Comparison of ENCODE assay signal across 8 cellular contexts in the genomic region with DNA sequence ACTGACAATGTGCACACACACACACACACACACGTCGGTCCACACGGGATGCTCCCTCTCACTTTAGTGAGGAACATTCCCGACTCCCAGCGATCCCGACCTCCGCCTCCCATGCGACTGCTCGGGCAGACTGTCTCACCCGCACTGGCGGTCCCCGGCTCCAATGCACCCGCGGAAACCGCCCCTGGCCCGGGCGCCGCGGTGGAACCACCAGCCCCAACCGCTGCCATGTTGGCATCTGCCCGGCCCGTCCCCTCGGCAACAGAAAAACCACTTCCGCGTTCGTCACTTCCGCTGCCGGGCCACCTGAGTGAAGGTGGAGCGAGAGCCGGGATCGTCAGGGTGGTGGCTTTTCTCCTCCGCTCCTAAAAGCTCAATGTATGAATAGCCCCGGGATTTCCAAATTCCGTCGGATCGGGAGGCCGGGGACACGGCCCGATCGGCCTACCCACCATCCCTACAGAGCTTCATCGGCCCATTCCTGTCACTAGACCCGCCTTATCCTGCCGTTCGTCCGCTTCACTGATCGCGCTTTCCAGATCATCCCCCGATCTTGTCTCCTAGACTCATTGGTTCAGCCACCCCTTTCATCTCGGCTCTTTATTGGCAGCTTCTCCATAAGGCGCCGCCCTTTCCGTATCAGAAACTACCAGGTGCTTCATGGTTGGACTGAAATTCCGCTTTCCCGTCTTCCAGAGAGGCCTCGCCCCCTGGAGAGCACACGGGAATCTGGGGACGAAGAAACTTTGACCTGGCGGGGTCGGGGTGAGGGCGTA. TPM values are rescaled to one million over a fixed set of nuclear protein-coding genes. Genes with fewer than 3 reads are reported as not detected.
A peak's percentile ranks its signal among the peaks of the same experiment; 100 is the strongest.
DNase-seq lines count a peak whose midpoint lies in the region; TF ChIP-seq lines count a peak whose summit lies in the region.

Gene SLC35A2 (minus strand): TSS at position 240 of the 776 bp plus-strand sequence. CDS start 10 bp downstream, at position 230.

- H3K9me2 ChIP-seq in SK-N-SH: no peaks in the 10 kb centered on the region

- H3K4me1 ChIP-seq in ES-I3 (ENCODE audit: insufficient read depth, low read length) (no peaks in the 10 kb centered on the region; the same call in 1 of the 2 replicates), SK-N-SH (ENCODE audit: control insufficient read depth in 1 of 2, insufficient read depth in 2 of 2, low read depth in 1 of 2, low read length in 1 of 2) (peaks cover 0 to 15% of the 10 kb centered on the region in 2 experiments; a peak in 1 of 4 replicates), suprapubic skin (peaks cover 19% of the 10 kb centered on the region)

- H4K20me1 ChIP-seq in SK-N-SH (ENCODE audit: insufficient read depth): 0 out of 2 replicates have a peak, but pooled peaks cover 8% of the 10 kb centered on the region

- H3F3A ChIP-seq in SK-N-SH (replicated peaks; ENCODE audit: insufficient read depth): peaks cover 4% of the 10 kb centered on the region

- H3K27ac Mint-ChIP-seq in activated naive CD4-positive, alpha-beta T cell treated with anti-CD3 and anti-CD28 coated beads, Interleukin-2, amount 10 ng/mL, durations not matched to agents 7 days and 5 days: peak within 1 kb of the TSS; percentile 92

- H3K9ac ChIP-seq in ES-I3 (ENCODE audit: low read depth, low read length): peak within 1 kb of the TSS; percentile 69
- peak within 1 kb of the TSS; percentile 73 for H3K9ac ChIP-seq in SK-N-SH

- no peak for TF ChIP-seq RAD21 in SK-N-SH (IDR thresholded peaks at IDR 0.05; ENCODE audit: low read length)

- TF ChIP-seq CTCF in SK-N-SH (IDR thresholded peaks at IDR 0.05) (no peak), suprapubic skin (IDR thresholded peaks at IDR 0.05) (no peak)

- H3K36me3 ChIP-seq in ES-I3 (ENCODE audit: insufficient read depth, low read length): peaks cover 29% of the 10 kb centered on the region
- H3K36me3 ChIP-seq in SK-N-SH (replicated peaks in 1 of 2; ENCODE audit: control insufficient read depth in 1 of 2, insufficient read depth in 2 of 2, low read length in 1 of 2): peaks cover 4 to 31% of the 10 kb centered on the region in 2 experiments
- peaks cover 5% of the 10 kb centered on the region for H3K36me3 ChIP-seq in suprapubic skin

- H3K27me3 ChIP-seq in SK-N-SH (ENCODE audit: insufficient read depth) (no peaks in the 10 kb centered on the region), suprapubic skin (no peaks in the 10 kb centered on the region)

- peak within 1 kb of the TSS; percentile 77 to 89 for H3K27ac ChIP-seq in SK-N-SH (ENCODE audit: low read depth in 2 of 2, low read length in 1 of 2)
- peak within 1 kb of the TSS; percentile 84 for H3K27ac ChIP-seq in suprapubic skin

- WGBS in SK-N-SH (ENCODE audit: low lambda C conversion rate): under 1% methylated on average over 51 of the region's 60 CpGs
- 42% methylated on average over 59 of the region's 60 CpGs for WGBS in suprapubic skin

- CTCF ChIA-PET in HEK293T (lab: Yijun Ruan, JAX): no interaction called here
- CTCF ChIA-PET in SK-N-SH (lab: Yijun Ruan, JAX): interaction anchor here (0.9 to 2.0 kb wide), 4 partner anchors 11 to 132 kb away, joined by 3 to 8 read pairs (median 4); partner anchors contain the start of genes PQBP1 and TIMM17B
- CTCF ChIA-PET in activated naive CD4-positive, alpha-beta T cell treated with anti-CD3 and anti-CD28 coated beads, Interleukin-2, amount 10 ng/mL, durations not matched to agents 7 days and 5 days (lab: Charles Lee): interaction anchor here (1.1 to 1.9 kb wide), 4 partner anchors 20 to 31 kb away, joined by 6 to 12 read pairs (median 6); no protein-coding TSS in a partner anchor

- peak within 1 kb of the TSS; percentile 97 for H2AFZ ChIP-seq in SK-N-SH (ENCODE audit: low read depth)

- H3K9me3 ChIP-seq in ES-I3 (ENCODE audit: control insufficient read depth, insufficient read depth, low read length) (no peaks in the 10 kb centered on the region), SK-N-SH (no peaks in the 10 kb centered on the region), suprapubic skin (no peaks in the 10 kb centered on the region)

- peaks cover 38% of the 10 kb centered on the region for H3K79me2 ChIP-seq in SK-N-SH (ENCODE audit: insufficient read depth)

- peak in 1 of 2 experiments; percentile 21; a peak in 1 of 4 replicates for TF ChIP-seq EP300 in SK-N-SH (IDR thresholded peaks at IDR 0.05; ENCODE audit: borderline replicate concordance in 1 of 2, low read depth in 1 of 2, low read length in 1 of 2)
- no peak for TF ChIP-seq EP300 in suprapubic skin (IDR thresholded peaks at IDR 0.05)

- POLR2A ChIA-PET in HEK293T (lab: Yijun Ruan, JAX): interaction anchor here (0.6 to 2.6 kb wide), 7 partner anchors 8 to 174 kb away, joined by 3 to 26 read pairs (median 6); partner anchors contain the start of genes PQBP1 and TIMM17B
- POLR2A ChIA-PET in SK-N-SH (lab: Yijun Ruan, JAX): interaction anchor here (1.0 to 1.1 kb wide), 3 partner anchors 13 to 175 kb away, joined by 3 to 6 read pairs (median 3); partner anchors contain the start of gene PQBP1

- peaks cover 8% of the 10 kb centered on the region for H3K27me3 Mint-ChIP-seq in activated naive CD4-positive, alpha-beta T cell treated with anti-CD3 and anti-CD28 coated beads, Interleukin-2, amount 10 ng/mL, durations not matched to agents 7 days and 5 days

- peak within 1 kb of the TSS; percentile 100 for H3K4me2 ChIP-seq in SK-N-SH

- no peaks in the 10 kb centered on the region for H3K9me3 Mint-ChIP-seq in activated naive CD4-positive, alpha-beta T cell treated with anti-CD3 and anti-CD28 coated beads, Interleukin-2, amount 10 ng/mL, durations not matched to agents 7 days and 5 days

- peak; percentile 75 for DNase-seq in HEK293T (ENCODE audit: extremely low spot score)
- peak; percentile 75 for DNase-seq in NCI-H1092 (lab: John Stamatoyannopoulos, UW)
- DNase-seq in SK-N-SH: peak; percentile 91
- DNase-seq in activated naive CD4-positive, alpha-beta T cell treated with anti-CD3 and anti-CD28 coated beads, Interleukin-2, amount 10 ng/mL, durations not matched to agents 7 days and 5 days: peak; percentile 92
- peak; percentile 71 for DNase-seq in globus pallidus (ENCODE audit: low spot score)
- peak in 55 of 56 donors; percentile 7 to 90 (median 63) for DNase-seq in nucleus accumbens (lab: John Stamatoyannopoulos, UW)
- DNase-seq in suprapubic skin (ENCODE audit: low spot score in 2 of 2): peak; percentile 83 to 89

- peak in 1 of 2 donors; percentile 36 for TF ChIP-seq POLR2A in suprapubic skin (IDR thresholded peaks at IDR 0.05)

- peaks cover 48% of the 10 kb centered on the region for H3K36me3 Mint-ChIP-seq in activated naive CD4-positive, alpha-beta T cell treated with anti-CD3 and anti-CD28 coated beads, Interleukin-2, amount 10 ng/mL, durations not matched to agents 7 days and 5 days

- peak within 1 kb of the TSS; percentile 94 for H3K4me3 Mint-ChIP-seq in activated naive CD4-positive, alpha-beta T cell treated with anti-CD3 and anti-CD28 coated beads, Interleukin-2, amount 10 ng/mL, durations not matched to agents 7 days and 5 days

- H3K4me3 ChIP-seq in SK-N-SH (ENCODE audit: low read depth in 2 of 2, low read length in 1 of 2): peak within 1 kb of the TSS; percentile 84 to 95
- peak within 1 kb of the TSS; percentile 63 for H3K4me3 ChIP-seq in suprapubic skin

- H3K4me1 Mint-ChIP-seq in activated naive CD4-positive, alpha-beta T cell treated with anti-CD3 and anti-CD28 coated beads, Interleukin-2, amount 10 ng/mL, durations not matched to agents 7 days and 5 days: peaks cover 52% of the 10 kb centered on the region

TF ChIP-seq in HEK293T, 16 proteins besides CTCF, POLR2A, EP300 and RAD21:
- TF ChIP-seq ELF4 (IDR thresholded peaks at IDR 0.05): peak; percentile 68
- TF ChIP-seq, protein P1, sequence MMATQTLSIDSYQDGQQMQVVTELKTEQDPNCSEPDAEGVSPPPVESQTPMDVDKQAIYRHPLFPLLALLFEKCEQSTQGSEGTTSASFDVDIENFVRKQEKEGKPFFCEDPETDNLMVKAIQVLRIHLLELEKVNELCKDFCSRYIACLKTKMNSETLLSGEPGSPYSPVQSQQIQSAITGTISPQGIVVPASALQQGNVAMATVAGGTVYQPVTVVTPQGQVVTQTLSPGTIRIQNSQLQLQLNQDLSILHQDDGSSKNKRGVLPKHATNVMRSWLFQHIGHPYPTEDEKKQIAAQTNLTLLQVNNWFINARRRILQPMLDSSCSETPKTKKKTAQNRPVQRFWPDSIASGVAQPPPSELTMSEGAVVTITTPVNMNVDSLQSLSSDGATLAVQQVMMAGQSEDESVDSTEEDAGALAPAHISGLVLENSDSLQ (IDR thresholded peaks at IDR 0.05): peak; percentile 36; the same call in 1 of the 2 replicates
- no peak for TF ChIP-seq SUZ12 (IDR thresholded peaks at IDR 0.05)
TF ChIP-seq in HEK293T: peak in this region for 2.

TF ChIP-seq in SK-N-SH, 30 proteins besides CTCF, POLR2A, EP300 and RAD21 (continues in another document):
- TF ChIP-seq GABPA (IDR thresholded peaks at IDR 0.05; ENCODE audit: low read depth) (peak; percentile 95), RCOR1 (IDR thresholded peaks at IDR 0.05; ENCODE audit: low read length) (no peak), MAX (IDR thresholded peaks at IDR 0.05; ENCODE audit: low read depth) (peak; percentile 68; the same call in 1 of the 2 replicates), RXRA (IDR thresholded peaks at IDR 0.05; ENCODE audit: borderline replicate concordance, low read depth) (no peak), YY1 (IDR thresholded peaks at IDR 0.05; ENCODE audit: low read depth) (peak; percentile 92), POLR2AphosphoS5 (IDR thresholded peaks at IDR 0.05; ENCODE audit: low read depth, low read length) (peak; percentile 90)
- TF ChIP-seq, protein P2, sequence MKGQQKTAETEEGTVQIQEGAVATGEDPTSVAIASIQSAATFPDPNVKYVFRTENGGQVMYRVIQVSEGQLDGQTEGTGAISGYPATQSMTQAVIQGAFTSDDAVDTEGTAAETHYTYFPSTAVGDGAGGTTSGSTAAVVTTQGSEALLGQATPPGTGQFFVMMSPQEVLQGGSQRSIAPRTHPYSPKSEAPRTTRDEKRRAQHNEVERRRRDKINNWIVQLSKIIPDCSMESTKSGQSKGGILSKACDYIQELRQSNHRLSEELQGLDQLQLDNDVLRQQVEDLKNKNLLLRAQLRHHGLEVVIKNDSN (IDR thresholded peaks at IDR 0.05; ENCODE audit: borderline replicate concordance, low read depth): peak; percentile 54; the same call in 1 of the 2 replicates

RNA-seq across cellular contexts. Expression of gene SLC35A2, which starts in this region (rescaled TPM):
- 71.3 and 79.3 TPM in 2 replicates for polyA plus RNA-seq in SK-N-SH (2012; rRNA removed)
- polyA plus RNA-seq in SK-N-SH (2012; cell fraction: cytosol; rRNA removed): 44.0 and 51.9 TPM in 2 replicates
- 59.9 and 70.5 TPM in 2 replicates for polyA plus RNA-seq in SK-N-SH (2012; cell fraction: nucleus; rRNA removed)
- 10 to 100 TPM; 17.1 to 32.3 (median 24.3) TPM for total RNA-seq in suprapubic skin

Comparison
In these comparisons a context has a peak if more than half of its experiments do, and no peak if none do; other contexts are left out.
1. Peak in every context shown above with its lines: DNase-seq, H3K4me3 ChIP-seq and H3K27ac ChIP-seq.